In genomic region chr17:6853764-6854442, GRCh38 we compare ENCODE assay signal across 8 cellular contexts. TPM values are rescaled to one million over a fixed set of nuclear protein-coding genes. Genes with fewer than 3 reads are reported as not detected.
A peak's percentile ranks its signal among the peaks of the same experiment; 100 is the strongest.
DNase-seq lines count a peak whose midpoint lies in the region; TF ChIP-seq lines count a peak whose summit lies in the region.

No MANE protein-coding gene starts in this region.

- H3K27me3 ChIP-seq in CD8-positive, alpha-beta memory T cell (ENCODE audit: insufficient read depth, low read length, poor library complexity, severe bottlenecking), result no peaks in the 10 kb centered on the region
- peaks cover 0 to 20% of the 10 kb centered on the region in 2 donors for H3K27me3 ChIP-seq in tibial nerve

- H3K4me1 Mint-ChIP-seq in CD8-positive, alpha-beta memory T cell, result peaks cover 8 to 28% (median 22%) of the 10 kb centered on the region in 3 donors
- H3K4me1 Mint-ChIP-seq in MCF 10A (ENCODE audit: insufficient read depth, unreplicated experiment) (peaks cover 14% of the 10 kb centered on the region), nephron (no peaks in the 10 kb centered on the region)

- no peaks in the 10 kb centered on the region for H3K9me3 Mint-ChIP-seq in CD8-positive, alpha-beta memory T cell
- no peaks in the 10 kb centered on the region for H3K9me3 Mint-ChIP-seq in MCF 10A (ENCODE audit: unreplicated experiment)
- peaks cover 2% of the 10 kb centered on the region for H3K9me3 Mint-ChIP-seq in nephron

- TF ChIP-seq POLR2A in tibial nerve (IDR thresholded peaks at IDR 0.05), result no peak

- peaks cover 14 to 35% of the 10 kb centered on the region in 2 donors for H3K27me3 Mint-ChIP-seq in CD8-positive, alpha-beta memory T cell
- H3K27me3 Mint-ChIP-seq in MCF 10A (ENCODE audit: insufficient read depth, unreplicated experiment) (no peaks in the 10 kb centered on the region), nephron (ENCODE audit: low read depth) (peaks cover 27% of the 10 kb centered on the region)

- WGBS in tibial nerve, 2 donors, result 14 to 40% methylated on average over 19 of the region's 19 CpGs

- CTCF ChIA-PET in CD8-positive, alpha-beta memory T cell (lab: Charles Lee), result interaction anchor here (1.2 kb wide), 1 partner anchor 10 kb away, joined by 6 read pairs; no protein-coding TSS in a partner anchor
- CTCF ChIA-PET in MCF 10A (lab: Yijun Ruan, JAX), result interaction anchor here (0.6 to 2.2 kb wide), 14 partner anchors 9 to 188 kb away, joined by 3 to 29 read pairs (median 3); no protein-coding TSS in a partner anchor

- H3K36me3 ChIP-seq in CD8-positive, alpha-beta memory T cell (ENCODE audit: insufficient read depth, low read length), result no peaks in the 10 kb centered on the region
- no peaks in the 10 kb centered on the region for H3K36me3 ChIP-seq in tibial nerve

- TSS peak; percentile 49 for BruUV-seq in MCF 10A (replicated peaks; lab: Mats Ljungman, UMichigan)

- peak overlapping the region in 3 of 8 donors; percentile 14 to 42 (median 41) for H3K27ac Mint-ChIP-seq in CD8-positive, alpha-beta memory T cell
- H3K27ac Mint-ChIP-seq in MCF 10A (ENCODE audit: low read depth, unreplicated experiment) (peak overlapping the region; percentile 94), nephron (peak overlapping the region in 2 of 3 experiments; percentile 76 to 83)

- peak; percentile 52 for TF ChIP-seq CTCF in MCF 10A (IDR thresholded peaks at IDR 0.05; ENCODE audit: unreplicated experiment)
- peak; percentile 9 to 41 (median 23) for TF ChIP-seq CTCF in nephron (IDR thresholded peaks at IDR 0.05; ENCODE audit: unreplicated experiment in 3 of 3)
- no peak for TF ChIP-seq CTCF in tibial nerve (IDR thresholded peaks at IDR 0.05)

- H3K4me3 ChIP-seq in CD8-positive, alpha-beta memory T cell (ENCODE audit: low read length), result no peak overlapping the region
- H3K4me3 ChIP-seq in tibial nerve, result no peak overlapping the region

- H3K4me1 ChIP-seq in CD8-positive, alpha-beta memory T cell (ENCODE audit: insufficient read depth, low read length), result no peaks in the 10 kb centered on the region
- no peaks in the 10 kb centered on the region for H3K4me1 ChIP-seq in tibial nerve

- no peak overlapping the region for H3K27ac ChIP-seq in CD8-positive, alpha-beta memory T cell (ENCODE audit: low read depth, low read length)
- no peak overlapping the region for H3K27ac ChIP-seq in tibial nerve

- H3K36me3 Mint-ChIP-seq in CD8-positive, alpha-beta memory T cell, result no peaks in the 10 kb centered on the region
- peaks cover 4% of the 10 kb centered on the region for H3K36me3 Mint-ChIP-seq in MCF 10A (ENCODE audit: insufficient read depth, unreplicated experiment)
- H3K36me3 Mint-ChIP-seq in nephron (ENCODE audit: low read depth), result no peaks in the 10 kb centered on the region

- peak overlapping the region in 6 of 7 donors; percentile 68 to 78 (median 74) for H3K4me3 Mint-ChIP-seq in CD8-positive, alpha-beta memory T cell
- H3K4me3 Mint-ChIP-seq in MCF 10A (ENCODE audit: unreplicated experiment) (peak overlapping the region; percentile 86), nephron (peak overlapping the region; percentile 83)

- H3K9me3 ChIP-seq in CD8-positive, alpha-beta memory T cell (ENCODE audit: low read length), result no peaks in the 10 kb centered on the region
- H3K9me3 ChIP-seq in tibial nerve, result no peaks in the 10 kb centered on the region

- POLR2A ChIA-PET in CD8-positive, alpha-beta memory T cell (lab: Charles Lee), result interaction anchor here (0.7 kb wide), 1 partner anchor 209 kb away, joined by 3 read pairs; no protein-coding TSS in a partner anchor
- POLR2A ChIA-PET in MCF 10A (lab: Yijun Ruan, JAX), result interaction anchor here (0.7 to 3.1 kb wide), 14 partner anchors 8 to 659 kb away, joined by 3 to 35 read pairs (median 6); partner anchors contain the start of gene RNASEK

- intact Hi-C loops in MCF 10A (cut with micrococcal nuclease), result no loop called here

- DNase-seq in CD8-positive, alpha-beta memory T cell, result peak in 2 of 5 donors; percentile 16 to 50
- DNase-seq in M059J (ENCODE audit: low read depth) (peak; percentile 10), MCF 10A (ENCODE audit: unreplicated experiment) (peak; percentile 71), tibial nerve (ENCODE audit: low spot score in 2 of 2) (no peak), NCI-H1092 (lab: John Stamatoyannopoulos, UW) (no peak), HCEC 1CT (no peak), NCI-H1048 (lab: John Stamatoyannopoulos, UW) (no peak)

- TF ChIP-seq EP300 in tibial nerve (IDR thresholded peaks at IDR 0.05), result no peak

RNA-seq across cellular contexts. Expression of gene TEKT1, which starts 22.4 kb away (rescaled TPM):
- not detected for total RNA-seq in CD8-positive, alpha-beta memory T cell
- not detected for polyA plus RNA-seq in CD8-positive, alpha-beta memory T cell
- total RNA-seq in M059J (2014; rRNA removed; shearing (Covaris generic)), result not detected in 2 replicates
- total RNA-seq in MCF 10A (2022) (0.27 TPM in 1 of 2 replicates, not detected in the other), tibial nerve (not detected)

Comparison
In these comparisons a context has a peak if more than half of its experiments do, and no peak if none do; other contexts are left out.
1. DNase-seq: peak in M059J (single experiment) and MCF 10A (single experiment); none in tibial nerve (0 of 2), NCI-H1092 (single experiment), HCEC 1CT (single experiment) and NCI-H1048 (single experiment).
2. CTCF ChIP-seq: peak in MCF 10A (single experiment) and nephron (3 of 3); none in tibial nerve (0 of 5).
3. Peak in every context shown above with its lines, with median percentiles within 50 percentile points of each other: H3K4me3 Mint-ChIP-seq.